1 cellular context compared by ENCODE assay signal in the genomic region with DNA sequence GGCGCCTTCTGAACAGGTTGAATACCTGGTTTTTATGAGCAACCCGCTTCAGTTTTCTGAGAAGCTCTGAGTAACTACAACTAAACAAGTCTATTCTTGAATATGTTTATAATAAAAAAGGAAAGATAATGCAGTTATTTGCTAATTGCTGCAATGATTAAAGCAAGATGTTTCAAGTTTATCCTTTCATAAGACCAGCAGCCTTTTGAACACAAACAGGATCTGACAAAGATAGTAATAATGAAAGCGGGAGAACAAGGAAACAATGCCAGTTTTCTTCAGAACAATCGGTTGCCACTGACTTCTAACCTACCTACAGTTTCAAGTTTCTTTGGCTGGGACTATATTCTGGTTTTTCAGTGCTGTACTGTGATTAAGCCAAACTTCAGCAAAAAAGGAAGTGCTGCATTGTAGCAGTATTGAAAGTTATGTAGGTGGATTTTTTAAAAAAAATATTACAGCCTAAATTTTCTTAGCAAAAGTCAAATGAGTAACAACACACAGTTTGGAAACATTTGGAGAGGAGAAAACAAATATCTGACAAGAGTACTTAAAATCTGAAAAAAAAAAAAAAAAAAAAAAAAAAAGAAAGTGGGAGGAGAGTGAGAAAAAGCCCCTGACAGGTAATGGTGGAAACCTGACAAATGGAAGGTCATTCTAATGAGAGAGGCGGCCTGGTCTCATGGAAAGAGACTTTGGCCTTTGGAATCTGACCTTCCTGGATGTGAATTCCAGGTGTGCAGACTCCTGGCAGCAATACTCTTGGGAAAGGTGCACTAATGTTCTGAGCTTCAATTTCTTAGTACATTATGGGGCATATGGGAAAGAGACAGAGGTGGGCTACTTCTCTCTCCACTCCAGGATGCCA.
TF ChIP-seq lines count a peak whose summit lies in the region.

No MANE protein-coding gene starts in this region.

TF ChIP-seq in H1, 55 proteins besides CTCF, POLR2A, EP300 and RAD21:
- TF ChIP-seq POU5F1 (IDR thresholded peaks at IDR 0.05; ENCODE audit: low read depth, low read length) (no peak), RBBP5 (IDR thresholded peaks at IDR 0.05; ENCODE audit: borderline replicate concordance, low read depth, low read length) (no peak), GTF2F1 (IDR thresholded peaks at IDR 0.05; ENCODE audit: borderline replicate concordance, low read depth, low read length) (no peak), SP1 (IDR thresholded peaks at IDR 0.05; ENCODE audit: low read depth, low read length) (no peak), GABPA (IDR thresholded peaks at IDR 0.05; ENCODE audit: borderline replicate concordance, insufficient read depth, low read length) (no peak), BACH1 (IDR thresholded peaks at IDR 0.05; ENCODE audit: low read length) (no peak), JUN (IDR thresholded peaks at IDR 0.05; ENCODE audit: low read depth, low read length) (no peak), CHD2 (IDR thresholded peaks at IDR 0.05; ENCODE audit: low read length) (no peak), RXRA (IDR thresholded peaks at IDR 0.05; ENCODE audit: insufficient read depth, low read depth, low read length) (no peak)
